8 cellular contexts compared by ENCODE assay signal in genomic region chr1:77759090-77760028, GRCh38. TPM values are rescaled to one million over a fixed set of nuclear protein-coding genes. Genes with fewer than 3 reads are reported as not detected.
DNase-seq lines count a peak whose midpoint lies in the region; ATAC-seq and TF ChIP-seq lines count a peak whose summit lies in the region.

TSS of gene USP33 (minus strand) at chr1:77759852. CDS start at chr1:77741697, 18,155 bp downstream.

- peak; percentile 92 for DNase-seq in DND-41
- peak; percentile 77 for DNase-seq in KG1 (lab: John Stamatoyannopoulos, UW)
- peak; percentile 90 for DNase-seq in RPMI8226
- peak; percentile 61 for DNase-seq in fibroblast of peridontal ligament (ENCODE audit: extremely low read depth)
- peak; percentile 96 for DNase-seq in natural killer cell treated with Interleukin-12 subunit alpha and Interleukin-12 subunit beta and Interleukin-15 and Interleukin-18, amount 100 ng/mL, for 72 hours (ENCODE audit: low spot score)

- peaks cover 39% of the 10 kb centered on the region for H3K4me1 ChIP-seq in DND-41 (ENCODE audit: insufficient read depth, low read length)

- peaks cover 26% of the 10 kb centered on the region for H3K4me1 Mint-ChIP-seq in activated T-helper 17 cell treated with anti-CD3 and anti-CD28 coated beads, Interleukin-2, amount 50 U/mL, for 72 hours
- peaks cover 27 to 38% of the 10 kb centered on the region in 2 donors for H3K4me1 Mint-ChIP-seq in natural killer cell treated with Interleukin-12 subunit alpha and Interleukin-12 subunit beta and Interleukin-15 and Interleukin-18, amount 100 ng/mL, for 72 hours (ENCODE audit: low read depth in 2 of 2)
- peaks cover 55% of the 10 kb centered on the region for H3K4me1 Mint-ChIP-seq in stimulated activated naive CD8-positive, alpha-beta T cell treated with anti-CD3 and anti-CD28 coated beads, Interleukin-15, Interleukin-2, amounts not matched to agents 100 ng/mL and 50 ng/mL, for 24 hours (ENCODE audit: low read depth)

- no peaks in the 10 kb centered on the region; the same call in 1 of the 2 replicates for H3K36me3 ChIP-seq in DND-41 (ENCODE audit: insufficient read depth, low read length)

- H4K20me1 ChIP-seq in DND-41 (ENCODE audit: insufficient read depth, low read length): peaks cover 33% of the 10 kb centered on the region; the same call in 1 of the 2 replicates

- peak; percentile 92 for ATAC-seq in DND-41 (ENCODE audit: insufficient read depth, low read depth)
- ATAC-seq in GM21723 (IDR thresholded peaks at IDR 0.05; ENCODE audit: unreplicated experiment): peak; percentile 95
- ATAC-seq in activated T-helper 17 cell treated with anti-CD3 and anti-CD28 coated beads, Interleukin-2, amount 50 U/mL, for 72 hours (replicated peaks): peak; percentile 98
- ATAC-seq in natural killer cell treated with Interleukin-12 subunit alpha and Interleukin-12 subunit beta and Interleukin-15 and Interleukin-18, amount 100 ng/mL, for 72 hours: peak; percentile 99

- H3K9ac ChIP-seq in DND-41 (ENCODE audit: low read depth, low read length): peak within 1 kb of the TSS; percentile 89

- peak within 1 kb of the TSS; percentile 73 for H3K27ac ChIP-seq in DND-41 (ENCODE audit: low read length)

- no peaks in the 10 kb centered on the region for H3K27me3 ChIP-seq in DND-41 (ENCODE audit: insufficient read depth, low read length, poor library complexity)

- H3K9me3 ChIP-seq in DND-41 (ENCODE audit: insufficient read depth, low read length, severe bottlenecking): no peaks in the 10 kb centered on the region

- H3K4me3 Mint-ChIP-seq in activated T-helper 17 cell treated with anti-CD3 and anti-CD28 coated beads, Interleukin-2, amount 50 U/mL, for 72 hours: peak within 1 kb of the TSS; percentile 84
- peak within 1 kb of the TSS; percentile 94 for H3K4me3 Mint-ChIP-seq in natural killer cell treated with Interleukin-12 subunit alpha and Interleukin-12 subunit beta and Interleukin-15 and Interleukin-18, amount 100 ng/mL, for 72 hours
- H3K4me3 Mint-ChIP-seq in stimulated activated naive CD8-positive, alpha-beta T cell treated with anti-CD3 and anti-CD28 coated beads, Interleukin-15, Interleukin-2, amounts not matched to agents 100 ng/mL and 50 ng/mL, for 24 hours: peak within 1 kb of the TSS; percentile 96

- H3K79me2 ChIP-seq in DND-41 (ENCODE audit: insufficient read depth, low read length): peaks cover 53% of the 10 kb centered on the region

- H3K36me3 Mint-ChIP-seq in activated T-helper 17 cell treated with anti-CD3 and anti-CD28 coated beads, Interleukin-2, amount 50 U/mL, for 72 hours (ENCODE audit: low read depth): no peaks in the 10 kb centered on the region
- H3K36me3 Mint-ChIP-seq in natural killer cell treated with Interleukin-12 subunit alpha and Interleukin-12 subunit beta and Interleukin-15 and Interleukin-18, amount 100 ng/mL, for 72 hours: no peaks in the 10 kb centered on the region
- no peaks in the 10 kb centered on the region for H3K36me3 Mint-ChIP-seq in stimulated activated naive CD8-positive, alpha-beta T cell treated with anti-CD3 and anti-CD28 coated beads, Interleukin-15, Interleukin-2, amounts not matched to agents 100 ng/mL and 50 ng/mL, for 24 hours (ENCODE audit: low read depth)

- H3K27ac Mint-ChIP-seq in activated T-helper 17 cell treated with anti-CD3 and anti-CD28 coated beads, Interleukin-2, amount 50 U/mL, for 72 hours: peak within 1 kb of the TSS; percentile 87
- H3K27ac Mint-ChIP-seq in natural killer cell treated with Interleukin-12 subunit alpha and Interleukin-12 subunit beta and Interleukin-15 and Interleukin-18, amount 100 ng/mL, for 72 hours: peak within 1 kb of the TSS; percentile 80 to 94
- H3K27ac Mint-ChIP-seq in stimulated activated naive CD8-positive, alpha-beta T cell treated with anti-CD3 and anti-CD28 coated beads, Interleukin-15, Interleukin-2, amounts not matched to agents 100 ng/mL and 50 ng/mL, for 24 hours: peak within 1 kb of the TSS; percentile 98

- no peaks in the 10 kb centered on the region for H3K9me3 Mint-ChIP-seq in activated T-helper 17 cell treated with anti-CD3 and anti-CD28 coated beads, Interleukin-2, amount 50 U/mL, for 72 hours
- no peaks in the 10 kb centered on the region for H3K9me3 Mint-ChIP-seq in natural killer cell treated with Interleukin-12 subunit alpha and Interleukin-12 subunit beta and Interleukin-15 and Interleukin-18, amount 100 ng/mL, for 72 hours
- no peaks in the 10 kb centered on the region for H3K9me3 Mint-ChIP-seq in stimulated activated naive CD8-positive, alpha-beta T cell treated with anti-CD3 and anti-CD28 coated beads, Interleukin-15, Interleukin-2, amounts not matched to agents 100 ng/mL and 50 ng/mL, for 24 hours

- no peak for TF ChIP-seq CTCF in DND-41 (IDR thresholded peaks at IDR 0.05; ENCODE audit: borderline replicate concordance, extremely low read depth, low read length, poor library complexity, severe bottlenecking)

- peak within 1 kb of the TSS; percentile 89 for H2AFZ ChIP-seq in DND-41 (ENCODE audit: low read depth, low read length)

- no peaks in the 10 kb centered on the region for H3K27me3 Mint-ChIP-seq in activated T-helper 17 cell treated with anti-CD3 and anti-CD28 coated beads, Interleukin-2, amount 50 U/mL, for 72 hours
- peaks cover 0 to 4% of the 10 kb centered on the region in 2 donors for H3K27me3 Mint-ChIP-seq in natural killer cell treated with Interleukin-12 subunit alpha and Interleukin-12 subunit beta and Interleukin-15 and Interleukin-18, amount 100 ng/mL, for 72 hours
- no peaks in the 10 kb centered on the region for H3K27me3 Mint-ChIP-seq in stimulated activated naive CD8-positive, alpha-beta T cell treated with anti-CD3 and anti-CD28 coated beads, Interleukin-15, Interleukin-2, amounts not matched to agents 100 ng/mL and 50 ng/mL, for 24 hours

- peak within 1 kb of the TSS; percentile 60 for H3K4me2 ChIP-seq in DND-41 (ENCODE audit: insufficient read depth, low read length)

- peak within 1 kb of the TSS; percentile 75 to 82 for H3K4me3 ChIP-seq in DND-41 (ENCODE audit: low read depth in 1 of 2, low read length in 2 of 2)

RNA-seq across cellular contexts. Expression of gene USP33, which starts in this region (rescaled TPM):
- total RNA-seq in activated T-helper 17 cell treated with anti-CD3 and anti-CD28 coated beads, Interleukin-2, amount 50 U/mL, for 72 hours: 10 to 100 TPM; 37.9 to 43.1 TPM
- 10 to 100 TPM; 54.7 to 55.0 TPM for total RNA-seq in natural killer cell treated with Interleukin-12 subunit alpha and Interleukin-12 subunit beta and Interleukin-15 and Interleukin-18, amount 100 ng/mL, for 72 hours

Comparison
In these comparisons a context has a peak if more than half of its experiments do, and no peak if none do; other contexts are left out.
1. Peak in every context shown above with its lines: DNase-seq, ATAC-seq, H3K4me3 ChIP-seq and H3K27ac ChIP-seq.